Comparison of ENCODE assay signal across 18 cellular contexts in the genomic region with DNA sequence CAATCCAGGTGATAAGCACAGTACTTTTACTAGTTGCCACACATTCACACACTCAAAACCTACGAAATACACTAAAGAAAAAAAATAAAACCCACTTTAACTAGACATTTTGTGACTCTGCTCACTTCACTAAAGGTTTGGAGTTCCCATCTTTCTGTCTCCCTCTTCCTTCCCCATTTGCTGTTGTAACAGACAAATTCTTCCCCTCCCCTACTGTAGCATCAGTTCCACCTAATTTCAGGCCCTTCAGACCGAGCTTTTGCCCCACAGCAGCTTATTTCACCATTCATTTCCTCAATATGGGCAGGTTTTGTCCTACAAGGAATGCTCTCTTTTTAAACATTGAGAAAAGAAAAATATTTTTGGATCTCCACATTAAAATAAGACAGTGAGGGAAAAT. TPM values are rescaled to one million over a fixed set of nuclear protein-coding genes. Genes with fewer than 3 reads are reported as not detected.
A peak's percentile ranks its signal among the peaks of the same experiment; 100 is the strongest.
DNase-seq lines count a peak whose midpoint lies in the region; ATAC-seq, FAIRE-seq and TF ChIP-seq lines count a peak whose summit lies in the region.
"Had no signal": no experiment of that assay in that cellular context is flagged by ENCODE, and none has a peak within 500 bp of the region (broad histone marks: within the 10 kb centered on the region; RNA-seq: fewer than 3 reads in every experiment).

No MANE protein-coding gene starts in this region.

- H3K4me3 ChIP-seq in PC-3 (ENCODE audit: low read length), result no peak overlapping the region
- H3K4me3 ChIP-seq in K562, result no peak overlapping the region
- H3K4me3 ChIP-seq: GM12878 had no signal

- H4K20me1 ChIP-seq in PC-3 (ENCODE audit: low read length) (no peaks in the 10 kb centered on the region), K562 (replicated peaks; ENCODE audit: control insufficient read depth, insufficient read depth, low read length) (no peaks in the 10 kb centered on the region)

- no peak for FAIRE-seq in K562 (lab: Jason Lieb, UNC)
- FAIRE-seq: D721Med, GM12878, GM18507 had no signal

- H3K9me3 ChIP-seq in PC-3 (ENCODE audit: low read length), result no peaks in the 10 kb centered on the region
- H3K9me3 ChIP-seq in K562 (replicated peaks; ENCODE audit: control insufficient read depth, insufficient read depth, low read depth, low read length), result no peaks in the 10 kb centered on the region

- in situ Hi-C loops in KBM-7 (cut with MboI; ENCODE audit: low pct_unique_long_range_greater_than_20kb, low sequenced_read_pairs), result no loop called here
- in situ Hi-C loops in K562 (cut with MboI), result no loop called here

- intact Hi-C loops in PC-3 (cut with micrococcal nuclease), result no loop called here
- intact Hi-C loops in K562 (cut with micrococcal nuclease), result no loop called here

- TF ChIP-seq CTCF in PC-3 (conservative IDR thresholded peaks at IDR 0.05; ENCODE audit: low read depth, low read length), result no peak
- TF ChIP-seq CTCF in K562 (IDR thresholded peaks at IDR 0.05 in 2 of 3, conservative IDR thresholded peaks at IDR 0.05 in 1 of 3; ENCODE audit: insufficient read depth in 2 of 3, low read depth in 1 of 3, low read length in 3 of 3), result no peak
- no peak for TF ChIP-seq CTCF in type B pancreatic cell (conservative IDR thresholded peaks at IDR 0.05)

- H3K27ac ChIP-seq in PC-3 (ENCODE audit: low read length), result no peak overlapping the region
- no peak overlapping the region for H3K27ac ChIP-seq in K562 (ENCODE audit: extremely low read depth, low read depth, low read length)
- H3K27ac ChIP-seq: 22Rv1 had no signal

- ATAC-seq in PC-3, result no peak
- 0 out of 3 replicates have a peak, but pooled peaks have one; percentile 37 for ATAC-seq in K562
- ATAC-seq in activated T-cell treated with anti-CD3 and anti-CD28 coated beads, Interleukin-2, amount 50 U/mL, for 4 hours, result no peak
- ATAC-seq: CD8-positive, alpha-beta T cell; GM12878 had no signal

- H3K36me3 ChIP-seq in PC-3 (ENCODE audit: low read depth, low read length) (no peaks in the 10 kb centered on the region), K562 (ENCODE audit: control insufficient read depth, insufficient read depth, low read length) (no peaks in the 10 kb centered on the region)

- H3K9me3 Mint-ChIP-seq in type B pancreatic cell, result no peaks in the 10 kb centered on the region
- peaks cover 1% of the 10 kb centered on the region for H3K9me3 Mint-ChIP-seq in activated T-cell treated with anti-CD3 and anti-CD28 coated beads, Interleukin-2, amount 50 U/mL, for 4 hours
- H3K9me3 Mint-ChIP-seq: CD8-positive, alpha-beta T cell had no signal

- H3K9ac ChIP-seq in PC-3 (ENCODE audit: low read length), result no peak overlapping the region
- no peak overlapping the region for H3K9ac ChIP-seq in K562 (ENCODE audit: insufficient read depth in 1 of 2, low read depth in 2 of 2, low read length in 2 of 2)

- H3K27me3 Mint-ChIP-seq in type B pancreatic cell, result no peaks in the 10 kb centered on the region
- H3K27me3 Mint-ChIP-seq in activated T-cell treated with anti-CD3 and anti-CD28 coated beads, Interleukin-2, amount 50 U/mL, for 4 hours (ENCODE audit: low read depth), result peaks cover 7% of the 10 kb centered on the region

- H3K4me1 ChIP-seq in PC-3 (ENCODE audit: insufficient read depth, low read length) (no peaks in the 10 kb centered on the region), K562 (replicated peaks in 1 of 2; ENCODE audit: control insufficient read depth in 2 of 2, insufficient read depth in 2 of 2, low read length in 2 of 2) (no peaks in the 10 kb centered on the region)

- no peak for TF ChIP-seq RAD21 in K562 (CRISPR knock-in tag; conservative IDR thresholded peaks at IDR 0.05 in 1 of 2, IDR thresholded peaks at IDR 0.05 in 1 of 2)

- no peak overlapping the region for H3K4me3 Mint-ChIP-seq in type B pancreatic cell
- H3K4me3 Mint-ChIP-seq in activated T-cell treated with anti-CD3 and anti-CD28 coated beads, Interleukin-2, amount 50 U/mL, for 4 hours, result no peak overlapping the region
- H3K4me3 Mint-ChIP-seq: CD14-positive monocyte; CD8-positive, alpha-beta T cell had no signal

- H3K9me1 ChIP-seq in K562 (ENCODE audit: control insufficient read depth, insufficient read depth, low read length), result no peaks in the 10 kb centered on the region

- H3K9me2 ChIP-seq in PC-3 (replicated peaks; ENCODE audit: low read length), result no peaks in the 10 kb centered on the region

- H2AFZ ChIP-seq in PC-3 (ENCODE audit: low read length), result 0 out of 2 replicates have a peak overlapping the region, but pooled peaks have one; percentile 26
- peak overlapping the region; percentile 62 for H2AFZ ChIP-seq in K562 (ENCODE audit: low read depth, low read length)

- H3K27me3 ChIP-seq in PC-3 (ENCODE audit: low read length) (no peaks in the 10 kb centered on the region), K562 (ENCODE audit: control insufficient read depth in 2 of 2, insufficient read depth in 2 of 2, low read length in 2 of 2) (no peaks in the 10 kb centered on the region)

- TF ChIP-seq EP300 in K562 (IDR thresholded peaks at IDR 0.05; ENCODE audit: low read length), result no peak

- H3K4me2 ChIP-seq in PC-3 (ENCODE audit: low read length) (no peak overlapping the region), K562 (ENCODE audit: insufficient read depth, low read length) (no peak overlapping the region)

- H3K4me1 Mint-ChIP-seq in type B pancreatic cell (ENCODE audit: unreplicated experiment), result peaks cover 5% of the 10 kb centered on the region
- H3K4me1 Mint-ChIP-seq in activated T-cell treated with anti-CD3 and anti-CD28 coated beads, Interleukin-2, amount 50 U/mL, for 4 hours (ENCODE audit: low read depth), result no peaks in the 10 kb centered on the region
- H3K4me1 Mint-ChIP-seq: CD14-positive monocyte had no signal

- no peak overlapping the region for H3K27ac Mint-ChIP-seq in type B pancreatic cell
- H3K27ac Mint-ChIP-seq: CD14-positive monocyte; CD8-positive, alpha-beta T cell had no signal

- CTCF ChIA-PET in PC-3 (lab: Charles Lee), result no interaction called here
- CTCF ChIA-PET in K562 (lab: Yijun Ruan, JAX; ENCODE audit: low intra/inter-chr PET ratio), result no interaction called here

- WGBS in K562 (ENCODE audit: insufficient coverage, low coverage, missing lambda C conversion rate), result 8% methylated on average over 2 of the region's 2 CpGs

- no TSS peak for BruUV-seq in PC-3 (replicated peaks; lab: Mats Ljungman, UMichigan)
- no TSS peak for BruUV-seq in K562 (replicated peaks; lab: Mats Ljungman, UMichigan)

- TF ChIP-seq POLR2A in K562 (conservative IDR thresholded peaks at IDR 0.05), result no peak

- H3K36me3 Mint-ChIP-seq in type B pancreatic cell, result no peaks in the 10 kb centered on the region
- H3K36me3 Mint-ChIP-seq in activated T-cell treated with anti-CD3 and anti-CD28 coated beads, Interleukin-2, amount 50 U/mL, for 4 hours (ENCODE audit: insufficient read depth), result no peaks in the 10 kb centered on the region
- H3K36me3 Mint-ChIP-seq: CD14-positive monocyte; CD8-positive, alpha-beta T cell had no signal

- POLR2A ChIA-PET in PC-3 (lab: Charles Lee; ENCODE audit: unreplicated experiment) (no interaction called here), K562 (lab: Yijun Ruan, JAX) (interaction anchor here (0.6 kb wide), 1 partner anchor 36 kb away, joined by 3 read pairs; no protein-coding TSS in a partner anchor)

- DNase-seq in DMS 273 (lab: John Stamatoyannopoulos, UW; ENCODE audit: unreplicated experiment) (peak; percentile 13), DMS 273 treated with DMSO at 0.1 percent for 48 hours (lab: John Stamatoyannopoulos, UW) (no peak), KBM-7 (peak; percentile 11), PC-3 (no peak), K562 (ENCODE audit: extremely low read depth in 1 of 4, low spot score in 3 of 4) (no peak), SK-N-DZ (ENCODE audit: low spot score) (no peak), type B pancreatic cell (ENCODE audit: extremely low spot score, unreplicated experiment) (no peak)
- DNase-seq in activated T-cell treated with anti-CD3 and anti-CD28 coated beads, Interleukin-2, amount 50 U/mL, for 4 hours, result no peak
- DNase-seq: CD8-positive, alpha-beta T cell; COR-L47; IMR-90 had no signal

- no peaks in the 10 kb centered on the region for H3F3A ChIP-seq in PC-3 (ENCODE audit: low read length, unreplicated experiment)

- H3K79me2 ChIP-seq in PC-3 (ENCODE audit: low read length) (no peaks in the 10 kb centered on the region), K562 (ENCODE audit: control insufficient read depth, insufficient read depth, low read length) (no peaks in the 10 kb centered on the region)

RNA-seq across cellular contexts. Expression of a gene that starts 31.3 kb away (rescaled TPM):
- total RNA-seq in PC-3 (2014; rRNA removed) (0.07 and 0.12 TPM in 2 replicates), K562 (2014; rRNA removed) (7.8 and 8.6 TPM in 2 replicates), K562 (2014; rRNA removed; fragmentation: Illumina TruSeq; extraction: Trizol) (12.0 and 15.3 TPM in 2 replicates), K562 (2015; rRNA removed; fragmentation: Illumina TruSeq; extraction: Trizol) (11.8 and 12.6 TPM in 2 replicates), K562 (2021) (7.4 and 8.7 TPM in 2 replicates), type B pancreatic cell (ENCODE audit: low replicate concordance) (0.74 and 1.4 TPM in 2 replicates)
- total RNA-seq in K562 (2011; cell fraction: chromatin; rRNA removed; ENCODE audit: low replicate concordance), result 18.1 and 18.7 TPM in 2 replicates
- total RNA-seq in K562 (2011; cell fraction: nucleolus; rRNA removed), result 15.3 and 20.5 TPM in 2 replicates
- 27.9 and 37.3 TPM in 2 replicates for total RNA-seq in K562 (2011; cell fraction: nucleoplasm; rRNA removed)
- polyA plus RNA-seq in K562 (2011; rRNA removed) (30.7 and 38.9 TPM in 2 replicates), K562 (2014; fragmentation: Illumina TruSeq; extraction: Trizol) (10.9 and 12.1 TPM in 2 replicates), K562 (2014; fragmentation: Nextera tagmentation; extraction: Ambion mirVana) (1 to 10 TPM; 5.9 to 6.8 TPM), K562 (2014; rRNA removed) (8.0 and 9.3 TPM in 2 replicates)
- polyA plus RNA-seq in K562 (2011; cell fraction: cytosol; rRNA removed), result 16.6 and 27.0 TPM in 2 replicates
- 8.4 and 14.0 TPM in 2 replicates for polyA plus RNA-seq in K562 (2011; cell fraction: nucleus; rRNA removed)
- polyA plus RNA-seq in K562 (2012), result 7.1 and 10.8 TPM in 2 replicates
- 26.8 and 27.7 TPM in 2 replicates for polyA minus RNA-seq in K562 (2011; rRNA and poly(A)+ RNA removed)
- polyA minus RNA-seq in K562 (2011; cell fraction: cytosol; rRNA and poly(A)+ RNA removed), result 5.2 and 13.0 TPM in 2 replicates
- 4.0 and 5.1 TPM in 2 replicates for polyA minus RNA-seq in K562 (2011; cell fraction: nucleus; rRNA and poly(A)+ RNA removed)
- 3.8 and 3.9 TPM in 2 replicates for polyA plus RNA-seq in SK-N-DZ (2014; cell fraction: cytosol; rRNA removed)
- 1.1 and 3.0 TPM in 2 replicates for polyA plus RNA-seq in SK-N-DZ (2014; cell fraction: nucleus; rRNA removed)
- not detected for total RNA-seq in activated T-cell treated with anti-CD3 and anti-CD28 coated beads, Interleukin-2, amount 50 U/mL, for 4 hours
- total RNA-seq: CD8-positive, alpha-beta T cell; G401; GM12878; H4; IMR-90 had no signal
- polyA plus RNA-seq: CD14-positive monocyte, GM12878 had no signal

Comparison
In these comparisons a context has a peak if more than half of its experiments do, and no peak if none do; other contexts are left out.
1. DNase-seq: peak in DMS 273 (single experiment) and KBM-7 (single experiment); none in DMS 273 treated with DMSO at 0.1 percent for 48 hours (single experiment), PC-3 (single experiment), K562 (0 of 4), SK-N-DZ (single experiment), type B pancreatic cell (single experiment) and activated T-cell treated with anti-CD3 and anti-CD28 coated beads, Interleukin-2, amount 50 U/mL, for 4 hours (single experiment).